Comparison of ENCODE assay signal across 9 cellular contexts in genomic region chr19:52370341-52370710, GRCh38. TPM values are rescaled to one million over a fixed set of nuclear protein-coding genes. Genes with fewer than 3 reads are reported as not detected.
DNase-seq lines count a peak whose midpoint lies in the region; ATAC-seq and TF ChIP-seq lines count a peak whose summit lies in the region.
"Had no signal": no experiment of that assay in that cellular context is flagged by ENCODE, and none has a peak within 500 bp of the region (broad histone marks: within the 10 kb centered on the region; RNA-seq: fewer than 3 reads in every experiment).

No MANE protein-coding gene starts in this region.

- peaks cover 7% of the 10 kb centered on the region for H3K4me1 ChIP-seq in CD8-positive, alpha-beta memory T cell (ENCODE audit: insufficient read depth, low read length)
- H3K4me1 ChIP-seq in fibroblast of lung (ENCODE audit: control insufficient read depth, extremely low read depth, insufficient read depth, low read length) (no peaks in the 10 kb centered on the region), prostate gland (replicated peaks) (no peaks in the 10 kb centered on the region)

- CTCF ChIA-PET in CD8-positive, alpha-beta memory T cell (lab: Charles Lee) = interaction anchor here (0.9 kb wide), 1 partner anchor 27 kb away, joined by 3 read pairs; the partner anchor contains the start of gene ZNF528

- H3K4me3 ChIP-seq in CD8-positive, alpha-beta memory T cell (ENCODE audit: low read length) = peak overlapping the region; percentile 95
- peak overlapping the region; percentile 84 for H3K4me3 ChIP-seq in WI38 (ENCODE audit: low read depth, low read length)
- peak overlapping the region; percentile 84 to 97 (median 90) for H3K4me3 ChIP-seq in fibroblast of lung (replicated peaks in 1 of 4; ENCODE audit: control extremely low read depth in 1 of 4, insufficient read depth in 1 of 4, low read depth in 3 of 4, low read length in 4 of 4)
- H3K4me3 ChIP-seq in prostate gland = peak overlapping the region; percentile 55 to 77

- H3K79me2 ChIP-seq in fibroblast of lung (ENCODE audit: control insufficient read depth, insufficient read depth, low read length) = no peaks in the 10 kb centered on the region

- DNase-seq in CD8-positive, alpha-beta memory T cell = no peak
- DNase-seq in fibroblast of lung (ENCODE audit: low read depth in 2 of 2) (no peak), prostate gland (ENCODE audit: low spot score) (no peak), dermis blood vessel endothelial cell (no peak), NCI-H69 (lab: John Stamatoyannopoulos, UW) (no peak), EL (no peak)

- peaks cover 25% of the 10 kb centered on the region for H3K9me3 ChIP-seq in CD8-positive, alpha-beta memory T cell (ENCODE audit: low read length)
- H3K9me3 ChIP-seq in fibroblast of lung (ENCODE audit: control insufficient read depth, insufficient read depth, low read depth, low read length) = no peaks in the 10 kb centered on the region
- peaks cover 6% of the 10 kb centered on the region for H3K9me3 ChIP-seq in prostate gland

- intact Hi-C loops in prostate gland (cut with DNase I) = no loop called here

- H3K9ac ChIP-seq in fibroblast of lung (ENCODE audit: insufficient read depth, low read length) = peak overlapping the region; percentile 27

- H3K4me1 Mint-ChIP-seq in CD8-positive, alpha-beta memory T cell = peaks cover 14 to 22% (median 15%) of the 10 kb centered on the region in 3 donors
- H3K4me1 Mint-ChIP-seq: neural crest cell had no signal

- 31% methylated on average over 7 of the region's 7 CpGs for WGBS in prostate gland

- peak overlapping the region; percentile 92 to 98 (median 97) for H3K4me3 Mint-ChIP-seq in CD8-positive, alpha-beta memory T cell
- H3K4me3 Mint-ChIP-seq: neural crest cell had no signal

- H3K4me2 ChIP-seq in fibroblast of lung (ENCODE audit: extremely low read depth, insufficient read depth, low read length) = peak overlapping the region; percentile 65

- H3K27ac Mint-ChIP-seq in CD8-positive, alpha-beta memory T cell = peak overlapping the region; percentile 95 to 99 (median 98)

- no peaks in the 10 kb centered on the region for H4K20me1 ChIP-seq in fibroblast of lung (ENCODE audit: control insufficient read depth, extremely low read depth, insufficient read depth, low read length)

- no peaks in the 10 kb centered on the region for H3K27me3 ChIP-seq in CD8-positive, alpha-beta memory T cell (ENCODE audit: insufficient read depth, low read length, poor library complexity, severe bottlenecking)
- H3K27me3 ChIP-seq in fibroblast of lung (ENCODE audit: control insufficient read depth, insufficient read depth, low read length) (no peaks in the 10 kb centered on the region), prostate gland (replicated peaks; ENCODE audit: insufficient read depth) (no peaks in the 10 kb centered on the region)

- peaks cover 25 to 70% (median 64%) of the 10 kb centered on the region in 3 donors for H3K36me3 Mint-ChIP-seq in CD8-positive, alpha-beta memory T cell

- peaks cover 0 to 4% of the 10 kb centered on the region in 2 donors for H3K27me3 Mint-ChIP-seq in CD8-positive, alpha-beta memory T cell

- ATAC-seq in GM19467 (IDR thresholded peaks at IDR 0.05; ENCODE audit: unreplicated experiment) = no peak

- POLR2A ChIA-PET in CD8-positive, alpha-beta memory T cell (lab: Charles Lee) = no interaction called here

- no peak for TF ChIP-seq CTCF in WI38 (IDR thresholded peaks at IDR 0.05; ENCODE audit: low read depth, low read length)
- TF ChIP-seq CTCF in fibroblast of lung (conservative IDR thresholded peaks at IDR 0.05 in 1 of 2, IDR thresholded peaks at IDR 0.05 in 1 of 2; ENCODE audit: low read depth in 1 of 2, low read length in 2 of 2) = no peak
- TF ChIP-seq CTCF in prostate gland (IDR thresholded peaks at IDR 0.05) = no peak

- peak overlapping the region; percentile 83 for H2AFZ ChIP-seq in fibroblast of lung (ENCODE audit: low read length)

- peaks cover 14% of the 10 kb centered on the region for H3K36me3 ChIP-seq in CD8-positive, alpha-beta memory T cell (ENCODE audit: insufficient read depth, low read length)
- H3K36me3 ChIP-seq in fibroblast of lung (ENCODE audit: control insufficient read depth, insufficient read depth, low read length) (no peaks in the 10 kb centered on the region), prostate gland (peaks cover 7 to 8% of the 10 kb centered on the region in 2 donors)

- TF ChIP-seq POLR2A in prostate gland (IDR thresholded peaks at IDR 0.05) = no peak

- H3K27ac ChIP-seq in CD8-positive, alpha-beta memory T cell (ENCODE audit: low read depth, low read length) = peak overlapping the region; percentile 93
- H3K27ac ChIP-seq in fibroblast of lung (ENCODE audit: insufficient read depth, low read length) (peak overlapping the region; percentile 100), prostate gland (peak overlapping the region; percentile 83 to 94)

- peaks cover 33 to 74% (median 73%) of the 10 kb centered on the region in 5 donors for H3K9me3 Mint-ChIP-seq in CD8-positive, alpha-beta memory T cell

RNA-seq across cellular contexts. Expression of gene ZNF880, which starts 0.6 kb away (rescaled TPM):
- 10 to 100 TPM; 15.6 to 15.9 TPM for total RNA-seq in CD8-positive, alpha-beta memory T cell
- polyA plus RNA-seq in CD8-positive, alpha-beta memory T cell = 38.9 TPM
- total RNA-seq in fibroblast of lung (24.8 and 25.9 TPM in 2 replicates), prostate gland (10 to 100 TPM; 28.1 TPM), dermis blood vessel endothelial cell (11.4 and 20.9 TPM in 2 replicates)
- polyA plus RNA-seq in fibroblast of lung = 21.8 and 36.5 TPM in 2 replicates
- 13.3 and 15.8 TPM in 2 replicates for polyA plus RNA-seq in fibroblast of lung (2012)
- polyA minus RNA-seq in fibroblast of lung (ENCODE audit: low replicate concordance) = 2.2 and 10.1 TPM in 2 replicates

RNA-seq across cellular contexts. Expression of gene ZNF528, which starts 27.3 kb away (rescaled TPM):
- total RNA-seq in CD8-positive, alpha-beta memory T cell = 10 to 100 TPM; 11.6 to 14.2 TPM
- polyA plus RNA-seq in CD8-positive, alpha-beta memory T cell = 8.8 TPM
- total RNA-seq in fibroblast of lung = 21.3 and 32.2 TPM in 2 replicates
- polyA plus RNA-seq in fibroblast of lung = 13.6 and 22.9 TPM in 2 replicates
- 7.5 and 12.6 TPM in 2 replicates for polyA plus RNA-seq in fibroblast of lung (2012)
- 3.1 and 7.2 TPM in 2 replicates for polyA minus RNA-seq in fibroblast of lung (ENCODE audit: low replicate concordance)
- 10 to 100 TPM; 19.5 to 45.3 TPM for total RNA-seq in prostate gland
- total RNA-seq in dermis blood vessel endothelial cell = 12.2 and 13.8 TPM in 2 replicates

RNA-seq across cellular contexts. Expression of gene ZNF610, which starts 34.3 kb away (rescaled TPM):
- 1 to 10 TPM in 1 of 2 experiments, under 1 TPM in 1; 0.91 to 1.8 TPM for total RNA-seq in CD8-positive, alpha-beta memory T cell
- polyA plus RNA-seq in CD8-positive, alpha-beta memory T cell = 1.8 TPM
- total RNA-seq in fibroblast of lung (3.3 and 5.3 TPM in 2 replicates), prostate gland (1 to 10 TPM; 5.5 to 9.9 TPM), dermis blood vessel endothelial cell (3.3 and 3.7 TPM in 2 replicates)
- polyA plus RNA-seq in fibroblast of lung = 1.8 and 3.0 TPM in 2 replicates
- 0.95 and 1.6 TPM in 2 replicates for polyA plus RNA-seq in fibroblast of lung (2012)
- 1.8 TPM in 1 of 2 replicates, not detected in the other for polyA minus RNA-seq in fibroblast of lung (ENCODE audit: low replicate concordance)

RNA-seq across cellular contexts. Expression of gene ZNF534, which starts 58.6 kb away (rescaled TPM):
- total RNA-seq in CD8-positive, alpha-beta memory T cell = not detected
- not detected for polyA plus RNA-seq in CD8-positive, alpha-beta memory T cell
- total RNA-seq in fibroblast of lung = under 0.01 and 0.17 TPM in 2 replicates
- 0.05 and 0.06 TPM in 2 replicates for polyA plus RNA-seq in fibroblast of lung
- polyA plus RNA-seq in fibroblast of lung (2012) = not detected in 2 replicates
- not detected in 2 replicates for polyA minus RNA-seq in fibroblast of lung (ENCODE audit: low replicate concordance)
- 1 to 10 TPM in 1 of 2 donors, under 1 TPM in 1; 0.09 to 3.2 TPM for total RNA-seq in prostate gland
- not detected in 2 replicates for total RNA-seq in dermis blood vessel endothelial cell
- total RNA-seq: neural crest cell had no signal
